ENCODE assay signal across 34 cellular contexts in genomic region chr18:78457011-78457410, GRCh38.
"Had no signal": no experiment of that assay in that cellular context is flagged by ENCODE, and none has a peak within 500 bp of the region (broad histone marks: within the 10 kb centered on the region; RNA-seq: fewer than 3 reads in every experiment).

No MANE protein-coding gene starts in this region.

- H3K4me1 Mint-ChIP-seq: activated B cell treated with CpG ODN at 0.5 μM for 24 hours; activated CD4-positive, alpha-beta T cell treated with anti-CD3 and anti-CD28 coated beads for 36 hours; activated naive CD4-positive, alpha-beta T cell treated with anti-CD3 and anti-CD28 coated beads, Interleukin-2, amount 10 ng/mL, durations not matched to agents 7 days and 5 days; activated naive CD4-positive, alpha-beta T cell treated with anti-CD3 and anti-CD28 coated beads, Interleukin-2, amount 50 U/mL, for 24 hours; activated naive CD8-positive, alpha-beta T cell treated with anti-CD3 and anti-CD28 coated beads, Interleukin-2, amount 50 U/mL, for 24 hours; brain; central memory CD8-positive, alpha-beta T cell had no signal

- H3K27me3 ChIP-seq: ascending aorta, cardiac muscle cell, colonic mucosa had no signal

- DNase-seq: activated B cell treated with CpG ODN at 0.5 μM for 24 hours; activated CD4-positive, alpha-beta memory T cell treated with anti-CD3 and anti-CD28 coated beads for 36 hours; activated CD4-positive, alpha-beta T cell treated with anti-CD3 and anti-CD28 coated beads for 1 hour; activated CD4-positive, alpha-beta T cell treated with anti-CD3 and anti-CD28 coated beads for 36 hours; activated CD4-positive, alpha-beta T cell treated with anti-CD3 and anti-CD28 coated beads for 48 hours; activated CD4-positive, alpha-beta T cell treated with anti-CD3 and anti-CD28 coated beads, Interleukin-2, amount 50 U/mL, for 1 hour; activated CD4-positive, alpha-beta T cell treated with anti-CD3 and anti-CD28 coated beads, Interleukin-2, amount 50 U/mL, for 4 hours; activated CD8-positive, alpha-beta memory T cell treated with anti-CD3 and anti-CD28 coated beads, Interleukin-2, amount 50 U/mL, for 4 hours; activated CD8-positive, alpha-beta T cell treated with anti-CD3 and anti-CD28 coated beads for 36 hours; activated effector memory CD4-positive, alpha-beta T cell treated with Interleukin-2 at 50 U/mL for 16 hours; activated gamma-delta T cell; activated naive CD4-positive, alpha-beta T cell treated with anti-CD3 and anti-CD28 coated beads, Interleukin-2, amount 10 ng/mL, durations not matched to agents 7 days and 5 days; activated naive CD4-positive, alpha-beta T cell treated with Interleukin-2 at 50 U/mL for 16 hours; activated naive CD8-positive, alpha-beta T cell treated with anti-CD3 and anti-CD28 coated beads, Interleukin-2, amount 10 ng/mL, durations not matched to agents 7 days and 5 days; activated naive CD8-positive, alpha-beta T cell treated with anti-CD3 and anti-CD28 coated beads, Interleukin-2, amount 50 U/mL, for 24 hours; activated T-cell treated with anti-CD3 and anti-CD28 coated beads for 4 hours; activated T-cell treated with anti-CD3 and anti-CD28 coated beads, Interleukin-2, amount 50 U/mL, for 1 hour; activated T-cell treated with anti-CD3 and anti-CD28 coated beads, Interleukin-2, amount 50 U/mL, for 4 hours; amygdala; anterior cingulate cortex; caudate nucleus; colonic mucosa; T-helper 1 cell; T-helper 2 cell; T-helper 9 cell had no signal

- H3K36me3 Mint-ChIP-seq: activated CD4-positive, alpha-beta memory T cell treated with anti-CD3 and anti-CD28 coated beads for 36 hours; activated naive CD4-positive, alpha-beta T cell treated with anti-CD3 and anti-CD28 coated beads, Interleukin-2, amount 10 ng/mL, durations not matched to agents 7 days and 5 days; activated naive CD4-positive, alpha-beta T cell treated with anti-CD3 and anti-CD28 coated beads, Interleukin-2, amount 50 U/mL, for 24 hours; activated naive CD8-positive, alpha-beta T cell; activated naive CD8-positive, alpha-beta T cell treated with anti-CD3 and anti-CD28 coated beads, Interleukin-2, amount 10 ng/mL, durations not matched to agents 7 days and 5 days; brain had no signal

- H3K4me3 ChIP-seq: ascending aorta, cardiac muscle cell, colonic mucosa had no signal

- H3K9me3 Mint-ChIP-seq: activated B cell treated with CpG ODN at 0.5 μM for 24 hours; activated CD8-positive, alpha-beta T cell treated with anti-CD3 and anti-CD28 coated beads for 36 hours; activated naive CD8-positive, alpha-beta T cell treated with anti-CD3 and anti-CD28 coated beads, Interleukin-2, amount 10 ng/mL, durations not matched to agents 7 days and 5 days; activated naive CD8-positive, alpha-beta T cell treated with anti-CD3 and anti-CD28 coated beads, Interleukin-2, amount 50 U/mL, for 24 hours; activated T-cell treated with anti-CD3 and anti-CD28 coated beads, Interleukin-2, amount 50 U/mL, for 4 hours; central memory CD8-positive, alpha-beta T cell; T-helper 1 cell treated with Interleukin-12 subunit alpha and Interleukin-12 subunit beta and Interleukin-4 antibody, amounts not matched to agents 30 μg/mL and 1 μg/mL, for 36 hours had no signal

- H3K36me3 ChIP-seq: ascending aorta, cardiac muscle cell, colonic mucosa had no signal

- H3K27ac Mint-ChIP-seq: activated B cell treated with CpG ODN at 0.5 μM for 24 hours; activated CD4-positive, alpha-beta memory T cell treated with anti-CD3 and anti-CD28 coated beads for 36 hours; activated CD4-positive, alpha-beta T cell treated with anti-CD3 and anti-CD28 coated beads for 36 hours; activated CD8-positive, alpha-beta T cell treated with anti-CD3 and anti-CD28 coated beads for 36 hours; activated naive CD4-positive, alpha-beta T cell treated with anti-CD3 and anti-CD28 coated beads, Interleukin-2, amount 10 ng/mL, durations not matched to agents 7 days and 5 days; activated naive CD4-positive, alpha-beta T cell treated with anti-CD3 and anti-CD28 coated beads, Interleukin-2, amount 50 U/mL, for 24 hours; activated naive CD8-positive, alpha-beta T cell; activated naive CD8-positive, alpha-beta T cell treated with anti-CD3 and anti-CD28 coated beads, Interleukin-2, amount 10 ng/mL, durations not matched to agents 7 days and 5 days; activated naive CD8-positive, alpha-beta T cell treated with anti-CD3 and anti-CD28 coated beads, Interleukin-2, amount 50 U/mL, for 24 hours; activated T-helper 2 cell treated with anti-CD3 and anti-CD28 coated beads, Interferon-gamma antibody, Interleukin-2, Interleukin-4, amounts not matched to agents 10 μg/mL and 5 μg/mL and 100 μg/mL, durations not matched to agents 14 hours and 24 hours and 36 hours; brain; T-helper 1 cell treated with Interleukin-12 subunit alpha and Interleukin-12 subunit beta and Interleukin-4 antibody, amounts not matched to agents 30 μg/mL and 1 μg/mL, for 36 hours; T-helper 2 cell treated with Interferon-gamma antibody and Interleukin-4, amounts not matched to agents 5 μg/mL and 100 μg/mL, for 36 hours had no signal

- H3K27me3 Mint-ChIP-seq: activated B cell treated with CpG ODN at 0.5 μM for 24 hours; activated CD4-positive, alpha-beta memory T cell treated with anti-CD3 and anti-CD28 coated beads for 36 hours; activated CD4-positive, alpha-beta T cell treated with anti-CD3 and anti-CD28 coated beads for 36 hours; activated CD8-positive, alpha-beta T cell treated with anti-CD3 and anti-CD28 coated beads for 36 hours; activated naive CD4-positive, alpha-beta T cell treated with anti-CD3 and anti-CD28 coated beads, Interleukin-2, amount 10 ng/mL, durations not matched to agents 7 days and 5 days; activated naive CD4-positive, alpha-beta T cell treated with anti-CD3 and anti-CD28 coated beads, Interleukin-2, amount 50 U/mL, for 24 hours; activated naive CD8-positive, alpha-beta T cell; activated naive CD8-positive, alpha-beta T cell treated with anti-CD3 and anti-CD28 coated beads, Interleukin-2, amount 10 ng/mL, durations not matched to agents 7 days and 5 days; activated naive CD8-positive, alpha-beta T cell treated with anti-CD3 and anti-CD28 coated beads, Interleukin-2, amount 50 U/mL, for 24 hours; central memory CD8-positive, alpha-beta T cell had no signal

- H3K4me3 Mint-ChIP-seq: activated B cell treated with CpG ODN at 0.5 μM for 24 hours; activated CD4-positive, alpha-beta memory T cell treated with anti-CD3 and anti-CD28 coated beads for 36 hours; activated CD4-positive, alpha-beta T cell treated with anti-CD3 and anti-CD28 coated beads for 36 hours; activated CD8-positive, alpha-beta T cell treated with anti-CD3 and anti-CD28 coated beads for 36 hours; activated naive CD4-positive, alpha-beta T cell treated with anti-CD3 and anti-CD28 coated beads, Interleukin-2, amount 10 ng/mL, durations not matched to agents 7 days and 5 days; activated naive CD4-positive, alpha-beta T cell treated with anti-CD3 and anti-CD28 coated beads, Interleukin-2, amount 50 U/mL, for 24 hours; activated naive CD8-positive, alpha-beta T cell; activated naive CD8-positive, alpha-beta T cell treated with anti-CD3 and anti-CD28 coated beads, Interleukin-2, amount 10 ng/mL, durations not matched to agents 7 days and 5 days; activated naive CD8-positive, alpha-beta T cell treated with anti-CD3 and anti-CD28 coated beads, Interleukin-2, amount 50 U/mL, for 24 hours; activated T-cell treated with anti-CD3 and anti-CD28 coated beads, Interleukin-2, amount 50 U/mL, for 4 hours; brain; central memory CD8-positive, alpha-beta T cell; T-helper 1 cell treated with Interleukin-12 subunit alpha and Interleukin-12 subunit beta and Interleukin-4 antibody, amounts not matched to agents 30 μg/mL and 1 μg/mL, for 36 hours; T-helper 2 cell treated with Interferon-gamma antibody and Interleukin-4, amounts not matched to agents 5 μg/mL and 100 μg/mL, for 36 hours had no signal
